Comparison of ENCODE assay signal across 24 cellular contexts in the genomic region with DNA sequence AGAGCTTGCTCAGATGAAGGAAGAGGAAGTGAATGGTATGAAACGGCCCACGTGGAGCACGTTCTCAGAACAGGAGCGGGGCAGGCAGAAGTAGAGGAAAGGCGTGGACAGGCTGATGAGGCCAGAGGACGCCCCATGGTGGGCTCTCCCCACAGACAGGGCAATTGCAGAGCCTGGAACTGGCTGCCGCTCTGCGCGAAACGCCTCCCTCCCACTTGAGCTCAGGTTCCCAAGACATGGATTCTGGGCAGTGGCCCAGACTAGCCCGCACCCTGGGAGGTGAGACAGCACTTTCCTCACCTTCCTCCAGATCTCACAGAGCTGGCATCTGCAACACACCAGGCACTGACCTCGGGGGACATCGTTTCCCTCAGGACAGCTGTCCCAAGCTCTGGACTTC.
A peak's percentile ranks its signal among the peaks of the same experiment; 100 is the strongest.
DNase-seq lines count a peak whose midpoint lies in the region; ATAC-seq, FAIRE-seq and TF ChIP-seq lines count a peak whose summit lies in the region.
"Had no signal": no experiment of that assay in that cellular context is flagged by ENCODE, and none has a peak within 500 bp of the region (broad histone marks: within the 10 kb centered on the region; RNA-seq: fewer than 3 reads in every experiment).

No MANE protein-coding gene starts in this region.

- H3K9ac ChIP-seq in kidney (ENCODE audit: low read length in 2 of 2) = no peak overlapping the region

- H3K27me3 ChIP-seq in Peyer's patch (no peaks in the 10 kb centered on the region), suprapubic skin (peaks cover 21% of the 10 kb centered on the region)
- H3K27me3 ChIP-seq: MG63, SJCRH30 had no signal

- H3K4me3 ChIP-seq in Peyer's patch (no peak overlapping the region), kidney (ENCODE audit: low read length in 2 of 2) (no peak overlapping the region), suprapubic skin (no peak overlapping the region)
- H3K4me3 ChIP-seq: MG63, SJCRH30 had no signal

- no peaks in the 10 kb centered on the region for H3K4me1 ChIP-seq in Peyer's patch
- H3K4me1 ChIP-seq in kidney (ENCODE audit: control insufficient read depth in 1 of 2, insufficient read depth in 1 of 2, low read depth in 1 of 2, low read length in 2 of 2) = no peaks in the 10 kb centered on the region
- no peaks in the 10 kb centered on the region for H3K4me1 ChIP-seq in suprapubic skin
- H3K4me1 ChIP-seq: SJCRH30 had no signal

- intact Hi-C loops in kidney (cut with DNase I) = no loop called here

- TF ChIP-seq POLR2A in Peyer's patch (IDR thresholded peaks at IDR 0.05) (no peak), suprapubic skin (IDR thresholded peaks at IDR 0.05) (no peak)

- TF ChIP-seq EP300 in suprapubic skin (IDR thresholded peaks at IDR 0.05) = no peak

- H3K9me3 ChIP-seq in Peyer's patch (no peaks in the 10 kb centered on the region), kidney (ENCODE audit: control insufficient read depth in 1 of 2, low read length in 2 of 2) (no peaks in the 10 kb centered on the region), suprapubic skin (no peaks in the 10 kb centered on the region)
- H3K9me3 ChIP-seq: MG63, SJCRH30 had no signal

- H3K36me3 ChIP-seq in Peyer's patch (no peaks in the 10 kb centered on the region), kidney (ENCODE audit: control insufficient read depth in 1 of 2, insufficient read depth in 2 of 2, low read length in 2 of 2) (no peaks in the 10 kb centered on the region), suprapubic skin (no peaks in the 10 kb centered on the region)
- H3K36me3 ChIP-seq: MG63, SJCRH30 had no signal

- peak; percentile 4 for DNase-seq in activated CD4-positive, CD25-positive, alpha-beta regulatory T cell treated with anti-CD3 and anti-CD28 coated beads, Interleukin-2, amount 50 U/mL, for 72 hours
- DNase-seq in Peyer's patch (peak in 2 of 3 donors; percentile 17 to 37), kidney (peak; percentile 33), suprapubic skin (ENCODE audit: low spot score in 2 of 2) (peak; percentile 21 to 34), NK-92 (lab: John Stamatoyannopoulos, UW; ENCODE audit: unreplicated experiment) (no peak), AG20443 (ENCODE audit: low spot score) (no peak)
- DNase-seq: 8988T; AML-193; C1 segment of cervical spinal cord; Calu3; CD8-positive, alpha-beta memory T cell; DMS153; MG63; NCI-H1048; NCI-H1417 treated with DMSO at 0.1 percent for 48 hours; NCI-H187; NCI-H510A; NCI-H774; SJCRH30 had no signal

- 82% methylated on average over 12 of the region's 13 CpGs for WGBS in suprapubic skin

- no peak for ATAC-seq in activated CD4-positive, CD25-positive, alpha-beta regulatory T cell treated with anti-CD3 and anti-CD28 coated beads, Interleukin-2, amount 50 U/mL, for 24 hours
- ATAC-seq in GM18861 (IDR thresholded peaks at IDR 0.05; ENCODE audit: unreplicated experiment) = no peak

- no peak overlapping the region for H3K27ac ChIP-seq in Peyer's patch
- no peak overlapping the region for H3K27ac ChIP-seq in kidney (ENCODE audit: low read depth in 2 of 2, low read length in 2 of 2)
- no peak overlapping the region for H3K27ac ChIP-seq in suprapubic skin
- H3K27ac ChIP-seq: SJCRH30 had no signal

- no peak for FAIRE-seq in kidney (lab: Jason Lieb, UNC)
- FAIRE-seq: GM12891, H1, RCC 7860 had no signal

- TF ChIP-seq CTCF in Peyer's patch (IDR thresholded peaks at IDR 0.05) (no peak), kidney (IDR thresholded peaks at IDR 0.05; ENCODE audit: borderline replicate concordance, extremely low read depth, insufficient read depth) (no peak), suprapubic skin (IDR thresholded peaks at IDR 0.05) (no peak)

Comparison
In these comparisons a context has a peak if more than half of its experiments do, and no peak if none do; other contexts are left out.
1. DNase-seq: peak in activated CD4-positive, CD25-positive, alpha-beta regulatory T cell treated with anti-CD3 and anti-CD28 coated beads, Interleukin-2, amount 50 U/mL, for 72 hours (single experiment), Peyer's patch (2 of 3), kidney (single experiment) and suprapubic skin (2 of 2); none in NK-92 (single experiment) and AG20443 (single experiment).